ENCODE assay signal across 8 cellular contexts in the genomic region with DNA sequence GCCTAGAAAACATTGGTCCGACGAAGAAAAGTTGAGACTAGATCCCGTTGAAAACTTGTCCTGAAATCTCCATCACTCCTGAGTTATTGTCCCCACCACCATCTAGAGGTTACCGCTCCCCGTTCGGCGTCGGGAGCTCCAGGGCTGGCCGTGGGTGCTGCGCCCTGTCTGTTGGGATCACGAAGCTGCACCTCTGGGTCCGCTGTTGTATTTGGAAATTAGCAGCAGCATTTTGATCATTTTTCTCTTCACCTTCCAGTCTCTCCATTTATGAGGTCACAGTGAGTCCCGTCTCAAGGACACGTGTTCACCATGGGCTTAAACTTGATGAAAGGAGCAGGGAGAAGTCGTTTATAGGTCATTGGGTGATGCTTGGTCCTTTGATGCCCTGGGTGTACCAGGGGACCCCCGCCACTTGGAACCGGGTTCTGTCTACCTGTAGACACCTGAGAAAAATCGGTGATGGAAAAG. TPM values are rescaled to one million over a fixed set of nuclear protein-coding genes. Genes with fewer than 3 reads are reported as not detected.
A peak's percentile ranks its signal among the peaks of the same experiment; 100 is the strongest.
DNase-seq lines count a peak whose midpoint lies in the region; ATAC-seq, FAIRE-seq and TF ChIP-seq lines count a peak whose summit lies in the region.

No MANE protein-coding gene starts in this region.

- TF ChIP-seq EP300 in suprapubic skin (IDR thresholded peaks at IDR 0.05), result no peak

- 6% methylated on average over 18 of the region's 18 CpGs for WGBS in suprapubic skin

- CTCF ChIA-PET in activated CD8-positive, alpha-beta memory T cell treated with anti-CD3 and anti-CD28 coated beads, Interleukin-2, amount 10 ng/mL, durations not matched to agents 7 days and 5 days (lab: Charles Lee), result interaction anchor here (0.8 to 2.2 kb wide), 9 partner anchors 9 to 769 kb away, joined by 3 to 12 read pairs (median 3); partner anchors contain the start of genes DCAF1 and MAPKAPK3

- intact Hi-C loops in kidney (cut with DNase I), result no loop called here

- H3K36me3 Mint-ChIP-seq in activated CD8-positive, alpha-beta memory T cell treated with anti-CD3 and anti-CD28 coated beads, Interleukin-2, amount 10 ng/mL, durations not matched to agents 7 days and 5 days, result peaks cover 32% of the 10 kb centered on the region
- peaks cover 31% of the 10 kb centered on the region for H3K36me3 Mint-ChIP-seq in activated naive CD8-positive, alpha-beta T cell treated with anti-CD3 and anti-CD28 coated beads for 36 hours

- H3K9me3 Mint-ChIP-seq in activated CD8-positive, alpha-beta memory T cell treated with anti-CD3 and anti-CD28 coated beads, Interleukin-2, amount 10 ng/mL, durations not matched to agents 7 days and 5 days (ENCODE audit: low read depth), result no peaks in the 10 kb centered on the region
- H3K9me3 Mint-ChIP-seq in activated naive CD8-positive, alpha-beta T cell treated with anti-CD3 and anti-CD28 coated beads for 36 hours, result no peaks in the 10 kb centered on the region

- peak overlapping the region; percentile 75 to 93 for H3K4me3 ChIP-seq in kidney (ENCODE audit: low read length in 2 of 2)
- peak overlapping the region; percentile 75 for H3K4me3 ChIP-seq in suprapubic skin

- peaks cover 8 to 9% of the 10 kb centered on the region in 2 donors for H3K36me3 ChIP-seq in kidney (ENCODE audit: control insufficient read depth in 1 of 2, insufficient read depth in 2 of 2, low read length in 2 of 2)
- peaks cover 15% of the 10 kb centered on the region for H3K36me3 ChIP-seq in suprapubic skin

- no peak for FAIRE-seq in kidney (lab: Jason Lieb, UNC)

- H3K27me3 Mint-ChIP-seq in activated CD8-positive, alpha-beta memory T cell treated with anti-CD3 and anti-CD28 coated beads, Interleukin-2, amount 10 ng/mL, durations not matched to agents 7 days and 5 days, result no peaks in the 10 kb centered on the region
- no peaks in the 10 kb centered on the region for H3K27me3 Mint-ChIP-seq in activated naive CD8-positive, alpha-beta T cell treated with anti-CD3 and anti-CD28 coated beads for 36 hours

- H3K27ac Mint-ChIP-seq in activated CD8-positive, alpha-beta memory T cell treated with anti-CD3 and anti-CD28 coated beads, Interleukin-2, amount 10 ng/mL, durations not matched to agents 7 days and 5 days, result peak overlapping the region; percentile 94
- peak overlapping the region; percentile 97 for H3K27ac Mint-ChIP-seq in activated naive CD8-positive, alpha-beta T cell treated with anti-CD3 and anti-CD28 coated beads for 36 hours

- H3K4me1 Mint-ChIP-seq in activated CD8-positive, alpha-beta memory T cell treated with anti-CD3 and anti-CD28 coated beads, Interleukin-2, amount 10 ng/mL, durations not matched to agents 7 days and 5 days, result peaks cover 60% of the 10 kb centered on the region
- peaks cover 49% of the 10 kb centered on the region for H3K4me1 Mint-ChIP-seq in activated naive CD8-positive, alpha-beta T cell treated with anti-CD3 and anti-CD28 coated beads for 36 hours

- TF ChIP-seq CTCF in kidney (IDR thresholded peaks at IDR 0.05; ENCODE audit: borderline replicate concordance, extremely low read depth, insufficient read depth) (no peak), suprapubic skin (IDR thresholded peaks at IDR 0.05) (no peak)

- no peak for ATAC-seq in activated CD8-positive, alpha-beta memory T cell treated with anti-CD3 and anti-CD28 coated beads, Interleukin-2, amount 10 ng/mL, durations not matched to agents 7 days and 5 days
- ATAC-seq in GM19455 (IDR thresholded peaks at IDR 0.05; ENCODE audit: unreplicated experiment), result no peak

- no peaks in the 10 kb centered on the region for H3K9me3 ChIP-seq in kidney (ENCODE audit: control insufficient read depth in 1 of 2, low read length in 2 of 2)
- no peaks in the 10 kb centered on the region for H3K9me3 ChIP-seq in suprapubic skin

- TF ChIP-seq POLR2A in suprapubic skin (IDR thresholded peaks at IDR 0.05), result no peak

- no peaks in the 10 kb centered on the region for H3K27me3 ChIP-seq in suprapubic skin

- no peak for DNase-seq in activated CD8-positive, alpha-beta memory T cell treated with anti-CD3 and anti-CD28 coated beads, Interleukin-2, amount 10 ng/mL, durations not matched to agents 7 days and 5 days
- no peak for DNase-seq in activated CD8-positive, alpha-beta memory T cell treated with anti-CD3 and anti-CD28 coated beads for 24 hours
- DNase-seq in activated naive CD8-positive, alpha-beta T cell treated with anti-CD3 and anti-CD28 coated beads for 36 hours, result no peak
- peak; percentile 30 for DNase-seq in kidney
- DNase-seq in suprapubic skin (ENCODE audit: low spot score in 2 of 2), result no peak
- no peak for DNase-seq in NCI-H82 (lab: John Stamatoyannopoulos, UW)
- no peak for DNase-seq in NCI-H1417 treated with DMSO at 0.1 percent for 48 hours (lab: John Stamatoyannopoulos, UW)

- H3K9ac ChIP-seq in kidney (ENCODE audit: low read length in 2 of 2), result peak overlapping the region; percentile 41 to 75

- H3K27ac ChIP-seq in kidney (ENCODE audit: low read depth in 2 of 2, low read length in 2 of 2), result peak overlapping the region; percentile 53 to 77
- H3K27ac ChIP-seq in suprapubic skin, result peak overlapping the region; percentile 85

- peak overlapping the region; percentile 99 for H3K4me3 Mint-ChIP-seq in activated CD8-positive, alpha-beta memory T cell treated with anti-CD3 and anti-CD28 coated beads, Interleukin-2, amount 10 ng/mL, durations not matched to agents 7 days and 5 days
- H3K4me3 Mint-ChIP-seq in activated naive CD8-positive, alpha-beta T cell treated with anti-CD3 and anti-CD28 coated beads for 36 hours, result peak overlapping the region; percentile 94

- H3K4me1 ChIP-seq in kidney (ENCODE audit: control insufficient read depth in 1 of 2, insufficient read depth in 1 of 2, low read depth in 1 of 2, low read length in 2 of 2) (peaks cover 25 to 27% of the 10 kb centered on the region in 2 donors), suprapubic skin (peaks cover 62% of the 10 kb centered on the region)

RNA-seq across cellular contexts. Expression of gene MANF, which starts 0.6 kb away (rescaled TPM):
- 100 to 1,000 TPM; 140 to 182 TPM for total RNA-seq in activated CD8-positive, alpha-beta memory T cell treated with anti-CD3 and anti-CD28 coated beads, Interleukin-2, amount 10 ng/mL, durations not matched to agents 7 days and 5 days
- 100 to 1,000 TPM; 157 to 159 TPM for total RNA-seq in activated naive CD8-positive, alpha-beta T cell treated with anti-CD3 and anti-CD28 coated beads for 36 hours
- total RNA-seq in kidney (96.5 TPM), suprapubic skin (10 to 100 TPM; 21.7 to 64.0 (median 52.8) TPM)
- 224 TPM for polyA plus RNA-seq in kidney (ENCODE audit: insufficient read depth, low read depth, low replicate concordance)

RNA-seq across cellular contexts. Expression of gene RBM15B, which starts 5.4 kb away (rescaled TPM):
- total RNA-seq in activated CD8-positive, alpha-beta memory T cell treated with anti-CD3 and anti-CD28 coated beads, Interleukin-2, amount 10 ng/mL, durations not matched to agents 7 days and 5 days, result 10 to 100 TPM; 28.7 to 36.1 TPM
- total RNA-seq in activated naive CD8-positive, alpha-beta T cell treated with anti-CD3 and anti-CD28 coated beads for 36 hours, result 10 to 100 TPM; 34.5 to 35.6 TPM
- total RNA-seq in kidney, result 28.0 TPM
- 9.8 TPM for polyA plus RNA-seq in kidney (ENCODE audit: insufficient read depth, low read depth, low replicate concordance)
- total RNA-seq in suprapubic skin, result 10 to 100 TPM; 33.6 to 50.9 (median 41.7) TPM
